Comparison of ENCODE assay signal across 19 cellular contexts in the genomic region with DNA sequence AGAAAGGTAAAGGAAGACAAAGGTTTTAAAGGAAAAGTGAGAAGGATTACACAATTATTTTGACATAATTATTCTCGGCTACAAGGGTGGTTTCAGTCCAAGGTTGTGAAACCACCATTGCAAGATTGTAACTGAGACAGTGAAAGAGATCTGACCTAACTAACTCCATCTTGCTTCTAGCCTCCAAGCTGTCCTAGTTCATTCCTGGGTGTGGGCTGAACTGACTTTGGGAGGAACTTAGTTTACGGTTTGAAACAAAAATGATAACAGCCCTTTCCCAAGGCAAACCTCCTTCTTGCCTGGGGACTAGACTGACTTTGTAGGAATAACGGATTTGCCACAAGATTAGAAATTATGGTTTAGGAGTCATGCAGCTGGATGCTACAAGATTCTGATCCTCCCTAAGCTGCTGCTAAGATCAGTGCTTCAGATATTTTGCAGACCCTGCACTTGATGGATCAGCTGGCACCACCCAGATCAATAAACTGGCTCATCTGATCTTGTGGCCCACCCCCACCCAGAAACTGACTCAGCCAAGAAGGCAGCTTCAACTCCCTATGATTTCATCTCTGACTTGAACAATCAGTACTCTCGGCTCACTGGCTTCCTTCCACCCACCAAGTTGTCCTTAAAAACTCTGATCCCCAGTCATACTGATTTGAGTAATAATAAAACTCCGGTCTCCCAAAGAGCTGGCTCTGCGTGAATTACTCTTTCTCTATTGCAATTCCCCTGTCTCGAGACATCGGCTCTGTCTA. TPM values are rescaled to one million over a fixed set of nuclear protein-coding genes. Genes with fewer than 3 reads are reported as not detected.
"Had no signal": no experiment of that assay in that cellular context is flagged by ENCODE, and none has a peak within 500 bp of the region (broad histone marks: within the 10 kb centered on the region; RNA-seq: fewer than 3 reads in every experiment).

No MANE protein-coding gene starts in this region.

- H3K4me3 ChIP-seq: body of pancreas, coronary artery, esophagus squamous epithelium, hepatocyte, left ventricle myocardium inferior had no signal

- H3K27me3 Mint-ChIP-seq: activated CD8-positive, alpha-beta memory T cell treated with anti-CD3 and anti-CD28 coated beads, Interleukin-2, amount 10 ng/mL, durations not matched to agents 7 days and 5 days had no signal

- ATAC-seq: activated CD8-positive, alpha-beta memory T cell treated with anti-CD3 and anti-CD28 coated beads, Interleukin-2, amount 10 ng/mL, durations not matched to agents 7 days and 5 days; body of pancreas; natural killer cell; stimulated activated memory B cell treated with anti-CD40 and anti-IgM and Interleukin-4, amounts not matched to agents 10 μg/mL and 1 μg/mL and 100 μg/mL, for 72 hours had no signal

- H3K27me3 ChIP-seq: body of pancreas, esophagus squamous epithelium, hepatocyte, neutrophil had no signal

- H3K36me3 ChIP-seq: esophagus squamous epithelium, left ventricle myocardium inferior, neutrophil had no signal

- H2AFZ ChIP-seq: hepatocyte, parathyroid adenoma had no signal

- H3K4me3 Mint-ChIP-seq: activated CD8-positive, alpha-beta memory T cell treated with anti-CD3 and anti-CD28 coated beads, Interleukin-2, amount 10 ng/mL, durations not matched to agents 7 days and 5 days; activated naive CD4-positive, alpha-beta T cell treated with anti-CD3 and anti-CD28 coated beads, Interleukin-2, amount 50 U/mL, for 24 hours; activated T-cell treated with anti-CD3 and anti-CD28 coated beads, Interleukin-2, amount 50 U/mL, for 24 hours; natural killer cell; stimulated activated memory B cell treated with anti-CD40 and anti-IgM and Interleukin-4, amounts not matched to agents 10 μg/mL and 1 μg/mL and 100 μg/mL, for 72 hours had no signal

- H3K9me3 ChIP-seq: body of pancreas, esophagus squamous epithelium, neutrophil had no signal

- H3K4me1 ChIP-seq: body of pancreas, esophagus squamous epithelium, left ventricle myocardium inferior, parathyroid adenoma had no signal

- H3K79me2 ChIP-seq: hepatocyte, parathyroid adenoma had no signal

- H3K9me3 Mint-ChIP-seq: natural killer cell; stimulated activated memory B cell treated with anti-CD40 and anti-IgM and Interleukin-4, amounts not matched to agents 10 μg/mL and 1 μg/mL and 100 μg/mL, for 72 hours had no signal

- H3K36me3 Mint-ChIP-seq: activated CD8-positive, alpha-beta memory T cell treated with anti-CD3 and anti-CD28 coated beads, Interleukin-2, amount 10 ng/mL, durations not matched to agents 7 days and 5 days; activated naive CD4-positive, alpha-beta T cell treated with anti-CD3 and anti-CD28 coated beads, Interleukin-2, amount 50 U/mL, for 24 hours; natural killer cell; stimulated activated memory B cell treated with anti-CD40 and anti-IgM and Interleukin-4, amounts not matched to agents 10 μg/mL and 1 μg/mL and 100 μg/mL, for 72 hours had no signal

- H3K9ac ChIP-seq: parathyroid adenoma had no signal

- H3K27ac Mint-ChIP-seq: activated CD8-positive, alpha-beta memory T cell treated with anti-CD3 and anti-CD28 coated beads, Interleukin-2, amount 10 ng/mL, durations not matched to agents 7 days and 5 days; activated naive CD4-positive, alpha-beta T cell treated with anti-CD3 and anti-CD28 coated beads, Interleukin-2, amount 50 U/mL, for 24 hours; activated T-cell treated with anti-CD3 and anti-CD28 coated beads, Interleukin-2, amount 50 U/mL, for 24 hours; natural killer cell; stimulated activated memory B cell treated with anti-CD40 and anti-IgM and Interleukin-4, amounts not matched to agents 10 μg/mL and 1 μg/mL and 100 μg/mL, for 72 hours had no signal

- H3K4me2 ChIP-seq: hepatocyte had no signal

- H3K27ac ChIP-seq: body of pancreas, coronary artery, esophagus squamous epithelium, hepatocyte, left ventricle myocardium inferior, neutrophil, parathyroid adenoma had no signal

- DNase-seq: activated CD4-positive, alpha-beta T cell treated with anti-CD3 and anti-CD28 coated beads, Interleukin-2, amount 50 U/mL, for 48 hours; activated CD8-positive, alpha-beta memory T cell treated with anti-CD3 and anti-CD28 coated beads, Interleukin-2, amount 10 ng/mL, durations not matched to agents 7 days and 5 days; activated T-cell treated with anti-CD3 and anti-CD28 coated beads, Interleukin-2, amount 50 U/mL, for 24 hours; amniotic stem cell; body of pancreas; effector CD4-positive, alpha-beta T cell; esophagus squamous epithelium; left ventricle myocardium inferior; mesenchymal stem cell; natural killer cell; stimulated activated CD4-positive, alpha-beta T cell treated with anti-CD3 and anti-CD28 coated beads, Interleukin-2, amount 100 ng/mL, for 48 hours had no signal

- H3K4me1 Mint-ChIP-seq: activated CD8-positive, alpha-beta memory T cell treated with anti-CD3 and anti-CD28 coated beads, Interleukin-2, amount 10 ng/mL, durations not matched to agents 7 days and 5 days; activated naive CD4-positive, alpha-beta T cell treated with anti-CD3 and anti-CD28 coated beads, Interleukin-2, amount 50 U/mL, for 24 hours; natural killer cell; stimulated activated memory B cell treated with anti-CD40 and anti-IgM and Interleukin-4, amounts not matched to agents 10 μg/mL and 1 μg/mL and 100 μg/mL, for 72 hours had no signal

RNA-seq across cellular contexts. Expression of a gene that starts 57.7 kb away (rescaled TPM):
- total RNA-seq: activated CD8-positive, alpha-beta memory T cell treated with anti-CD3 and anti-CD28 coated beads, Interleukin-2, amount 10 ng/mL, durations not matched to agents 7 days and 5 days; body of pancreas; left ventricle myocardium inferior; natural killer cell; renal cortical epithelial cell; ureter had no signal
- polyA plus RNA-seq: hepatocyte had no signal
